In the genomic region with DNA sequence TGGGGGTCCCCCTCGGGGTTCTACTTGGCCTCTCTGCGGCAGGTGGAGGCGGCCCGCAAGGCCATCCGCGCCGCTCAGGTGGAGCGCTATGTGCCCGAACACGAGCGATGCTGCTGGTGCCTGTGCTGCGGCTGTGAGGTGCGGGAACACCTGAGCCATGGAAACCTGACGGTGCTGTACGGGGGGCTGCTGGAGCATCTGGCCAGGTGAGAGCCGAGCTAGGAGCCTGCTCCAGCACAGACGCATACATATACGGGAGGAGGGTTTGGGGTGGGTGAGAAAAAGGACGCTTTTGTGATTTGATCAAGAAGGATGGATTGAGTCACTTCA, we compare ENCODE assay signal across 6 cellular contexts. TPM values are rescaled to one million over a fixed set of nuclear protein-coding genes. Genes with fewer than 3 reads are reported as not detected.
DNase-seq lines count a peak whose midpoint lies in the region; ATAC-seq and TF ChIP-seq lines count a peak whose summit lies in the region.
"Had no signal": no experiment of that assay in that cellular context is flagged by ENCODE, and none has a peak within 500 bp of the region (broad histone marks: within the 10 kb centered on the region; RNA-seq: fewer than 3 reads in every experiment).

No MANE protein-coding gene starts in this region.

- DNase-seq in activated CD8-positive, alpha-beta T cell treated with anti-CD3 and anti-CD28 coated beads, Interleukin-2, amount 10 ng/mL, durations not matched to agents 7 days and 5 days: peak; percentile 31
- no peak for DNase-seq in memory B cell (ENCODE audit: low spot score in 2 of 2)
- no peak for DNase-seq in GM13977 (ENCODE audit: low spot score)

- peak overlapping the region; percentile 92 for H3K27ac Mint-ChIP-seq in activated CD8-positive, alpha-beta T cell treated with anti-CD3 and anti-CD28 coated beads, Interleukin-2, amount 10 ng/mL, durations not matched to agents 7 days and 5 days
- H3K27ac Mint-ChIP-seq in memory B cell: peak overlapping the region; percentile 96

- H3K9me3 Mint-ChIP-seq in activated CD8-positive, alpha-beta T cell treated with anti-CD3 and anti-CD28 coated beads, Interleukin-2, amount 10 ng/mL, durations not matched to agents 7 days and 5 days (ENCODE audit: insufficient read depth): no peaks in the 10 kb centered on the region
- no peaks in the 10 kb centered on the region for H3K9me3 Mint-ChIP-seq in memory B cell

- in situ Hi-C loops in GM13977 (cut with MboI; ENCODE audit: low pct_unique_long_range_greater_than_20kb, low sequenced_read_pairs, unreplicated experiment): no loop called here

- CTCF ChIA-PET in activated CD8-positive, alpha-beta T cell treated with anti-CD3 and anti-CD28 coated beads, Interleukin-2, amount 10 ng/mL, durations not matched to agents 7 days and 5 days (lab: Charles Lee): interaction anchor here (0.7 to 1.6 kb wide), 8 partner anchors 17 to 596 kb away, joined by 3 to 7 read pairs (median 4); no protein-coding TSS in a partner anchor

- ATAC-seq in HG02852 (IDR thresholded peaks at IDR 0.05; ENCODE audit: unreplicated experiment) (peak; percentile 19), memory B cell (ENCODE audit: low read depth) (peak; percentile 16), HG03097 (IDR thresholded peaks at IDR 0.05; ENCODE audit: low FRiP score, unreplicated experiment) (no peak)
- ATAC-seq in activated CD8-positive, alpha-beta T cell treated with anti-CD3 and anti-CD28 coated beads, Interleukin-2, amount 10 ng/mL, durations not matched to agents 7 days and 5 days: peak; percentile 35

- H3K4me3 Mint-ChIP-seq in activated CD8-positive, alpha-beta T cell treated with anti-CD3 and anti-CD28 coated beads, Interleukin-2, amount 10 ng/mL, durations not matched to agents 7 days and 5 days: peak overlapping the region; percentile 90
- H3K4me3 Mint-ChIP-seq in memory B cell: peak overlapping the region; percentile 90

- no peaks in the 10 kb centered on the region for H3K27me3 Mint-ChIP-seq in activated CD8-positive, alpha-beta T cell treated with anti-CD3 and anti-CD28 coated beads, Interleukin-2, amount 10 ng/mL, durations not matched to agents 7 days and 5 days (ENCODE audit: low read depth)
- H3K27me3 Mint-ChIP-seq in memory B cell: no peaks in the 10 kb centered on the region

- H3K36me3 Mint-ChIP-seq in activated CD8-positive, alpha-beta T cell treated with anti-CD3 and anti-CD28 coated beads, Interleukin-2, amount 10 ng/mL, durations not matched to agents 7 days and 5 days (ENCODE audit: low read depth): peaks cover 51% of the 10 kb centered on the region
- peaks cover 5% of the 10 kb centered on the region for H3K36me3 Mint-ChIP-seq in memory B cell

- no peak for TF ChIP-seq CTCF in GM13977 (IDR thresholded peaks at IDR 0.05; ENCODE audit: extremely low read depth, insufficient read depth, missing control alignments)

- peaks cover 39% of the 10 kb centered on the region for H3K4me1 Mint-ChIP-seq in activated CD8-positive, alpha-beta T cell treated with anti-CD3 and anti-CD28 coated beads, Interleukin-2, amount 10 ng/mL, durations not matched to agents 7 days and 5 days (ENCODE audit: low read depth)
- peaks cover 17% of the 10 kb centered on the region for H3K4me1 Mint-ChIP-seq in memory B cell

- POLR2A ChIA-PET in activated CD8-positive, alpha-beta T cell treated with anti-CD3 and anti-CD28 coated beads, Interleukin-2, amount 10 ng/mL, durations not matched to agents 7 days and 5 days (lab: Charles Lee): interaction anchor here (0.5 to 2.8 kb wide), 6 partner anchors 17 to 392 kb away, joined by 3 to 37 read pairs (median 5); a partner anchor contains a TSS

RNA-seq across cellular contexts. Expression of a gene that starts 0.4 kb away (rescaled TPM):
- total RNA-seq in activated CD8-positive, alpha-beta T cell treated with anti-CD3 and anti-CD28 coated beads, Interleukin-2, amount 10 ng/mL, durations not matched to agents 7 days and 5 days: 10 to 100 TPM; 39.3 to 41.1 TPM

RNA-seq across cellular contexts. Expression of a gene that starts 19.8 kb away (rescaled TPM):
- total RNA-seq in activated CD8-positive, alpha-beta T cell treated with anti-CD3 and anti-CD28 coated beads, Interleukin-2, amount 10 ng/mL, durations not matched to agents 7 days and 5 days: 1,000 to 10,000 TPM; 1,115 to 1,170 TPM

RNA-seq across cellular contexts. Expression of a gene that starts 20.2 kb away (rescaled TPM):
- 10 to 100 TPM; 58.6 to 65.0 TPM for total RNA-seq in activated CD8-positive, alpha-beta T cell treated with anti-CD3 and anti-CD28 coated beads, Interleukin-2, amount 10 ng/mL, durations not matched to agents 7 days and 5 days

RNA-seq across cellular contexts. Expression of a gene that starts 26.8 kb away (rescaled TPM):
- not detected for total RNA-seq in activated CD8-positive, alpha-beta T cell treated with anti-CD3 and anti-CD28 coated beads, Interleukin-2, amount 10 ng/mL, durations not matched to agents 7 days and 5 days
- total RNA-seq: glomerular endothelial cell had no signal

RNA-seq across cellular contexts. Expression of a gene that starts 32.3 kb away (rescaled TPM):
- total RNA-seq in activated CD8-positive, alpha-beta T cell treated with anti-CD3 and anti-CD28 coated beads, Interleukin-2, amount 10 ng/mL, durations not matched to agents 7 days and 5 days: 10 to 100 TPM; 22.4 to 26.6 TPM
